Comparison of ENCODE assay signal across 29 cellular contexts in the genomic region with DNA sequence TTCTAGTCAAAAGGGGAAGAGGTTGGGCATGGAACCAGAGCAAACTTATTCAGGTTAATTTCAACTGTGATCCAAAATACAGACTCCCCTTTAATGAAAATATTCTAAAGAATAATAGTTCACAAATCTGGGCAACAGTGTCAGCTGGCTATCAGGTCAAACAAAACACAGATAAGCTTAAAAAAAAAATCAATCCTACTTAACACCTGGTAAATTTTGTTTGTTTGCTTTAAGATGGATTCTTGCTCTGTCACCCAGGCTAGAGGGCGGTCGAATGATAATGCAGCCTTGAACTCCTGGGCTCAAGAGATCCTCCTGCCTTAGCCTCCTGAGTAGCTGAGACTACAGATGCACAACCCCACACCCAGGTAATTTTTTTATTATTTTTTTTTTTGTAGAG.
"Had no signal": no experiment of that assay in that cellular context is flagged by ENCODE, and none has a peak within 500 bp of the region (broad histone marks: within the 10 kb centered on the region; RNA-seq: fewer than 3 reads in every experiment).

No MANE protein-coding gene starts in this region.

- DNase-seq: stimulated activated CD4-positive, alpha-beta T cell treated with anti-CD3 and anti-CD28 coated beads, Interleukin-2, amount 100 ng/mL, for 48 hours; stimulated activated CD4-positive, alpha-beta T cell treated with anti-CD3 and anti-CD28 coated beads, Interleukin-4, amount 100 ng/mL, for 1 hour; stimulated activated CD4-positive, alpha-beta T cell treated with anti-CD3 and anti-CD28 coated beads, Interleukin-4, amount 100 ng/mL, for 24 hours; stimulated activated CD4-positive, alpha-beta T cell treated with anti-CD3 and anti-CD28 coated beads, Interleukin-4, amount 100 ng/mL, for 4 hours; stimulated activated CD8-positive, alpha-beta memory T cell treated with anti-CD3 and anti-CD28 coated beads, Interleukin-4, amount 100 ng/mL, for 48 hours; stimulated activated naive B cell treated with anti-CD40 and anti-IgM and Interleukin-4, amounts not matched to agents 10 μg/mL and 1 μg/mL and 100 μg/mL, for 72 hours; stimulated activated naive CD4-positive, alpha-beta T cell; stimulated activated naive CD4-positive, alpha-beta T cell treated with Interleukin-2 at 50 U/mL for 16 hours; stimulated activated naive CD8-positive, alpha-beta T cell treated with anti-CD3 and anti-CD28 coated beads, Interleukin-15, amount 100 ng/mL, for 72 hours; stimulated activated naive CD8-positive, alpha-beta T cell treated with anti-CD3 and anti-CD28 coated beads, Interleukin-15, Interleukin-2, amounts not matched to agents 100 U/mL and 50 U/mL, for 24 hours; stomach; substantia nigra; testis; thyroid gland; tibial artery; transverse colon; trophoblast cell; upper lobe of left lung; upper lobe of right lung; uterus had no signal

- H3K9me3 ChIP-seq: stomach, suprapubic skin, testis, thoracic aorta, thyroid gland, tibial artery, tibial nerve, transverse colon, upper lobe of left lung, upper lobe of right lung, uterus, vagina had no signal

- H3K27me3 ChIP-seq: stomach, suprapubic skin, testis, thyroid gland, tibial artery, tibial nerve, transverse colon, upper lobe of left lung, upper lobe of right lung, uterus, vagina had no signal

- H3K9me3 Mint-ChIP-seq: stimulated activated effector memory CD8-positive, alpha-beta T cell treated with anti-CD3 and anti-CD28 coated beads, Interleukin-12 subunit alpha, Interleukin-12 subunit beta, amount 100 ng/mL, for 72 hours; stimulated activated memory B cell treated with anti-CD40 and anti-IgM and Interleukin-4, amounts not matched to agents 10 μg/mL and 1 μg/mL and 100 μg/mL, for 72 hours; stimulated activated naive B cell treated with anti-CD40 and anti-IgM and Interleukin-4, amounts not matched to agents 10 μg/mL and 1 μg/mL and 100 μg/mL, for 72 hours; stimulated activated naive CD8-positive, alpha-beta T cell treated with anti-CD3 and anti-CD28 coated beads, Interleukin-15, amount 100 ng/mL, for 72 hours; stimulated activated naive CD8-positive, alpha-beta T cell treated with anti-CD3 and anti-CD28 coated beads, Interleukin-15, Interleukin-2, amounts not matched to agents 100 ng/mL and 50 ng/mL, for 24 hours; type B pancreatic cell had no signal

- H3K27me3 Mint-ChIP-seq: stimulated activated memory B cell treated with anti-CD40 and anti-IgM and Interleukin-4, amounts not matched to agents 10 μg/mL and 1 μg/mL and 100 μg/mL, for 72 hours; stimulated activated naive B cell treated with anti-CD40 and anti-IgM and Interleukin-4, amounts not matched to agents 10 μg/mL and 1 μg/mL and 100 μg/mL, for 72 hours; stimulated activated naive CD8-positive, alpha-beta T cell treated with anti-CD3 and anti-CD28 coated beads, Interleukin-15, amount 100 ng/mL, for 72 hours; stimulated activated naive CD8-positive, alpha-beta T cell treated with anti-CD3 and anti-CD28 coated beads, Interleukin-15, Interleukin-2, amounts not matched to agents 100 ng/mL and 50 ng/mL, for 24 hours; type B pancreatic cell had no signal

- H3K36me3 ChIP-seq: uterus had no signal

- H3K4me3 Mint-ChIP-seq: stimulated activated effector memory CD8-positive, alpha-beta T cell treated with anti-CD3 and anti-CD28 coated beads, Interleukin-12 subunit alpha, Interleukin-12 subunit beta, amount 100 ng/mL, for 72 hours; stimulated activated memory B cell treated with anti-CD40 and anti-IgM and Interleukin-4, amounts not matched to agents 10 μg/mL and 1 μg/mL and 100 μg/mL, for 72 hours; stimulated activated naive B cell treated with anti-CD40 and anti-IgM and Interleukin-4, amounts not matched to agents 10 μg/mL and 1 μg/mL and 100 μg/mL, for 72 hours; stimulated activated naive CD8-positive, alpha-beta T cell treated with anti-CD3 and anti-CD28 coated beads, Interleukin-15, amount 100 ng/mL, for 72 hours; stimulated activated naive CD8-positive, alpha-beta T cell treated with anti-CD3 and anti-CD28 coated beads, Interleukin-15, Interleukin-2, amounts not matched to agents 100 ng/mL and 50 ng/mL, for 24 hours; type B pancreatic cell had no signal

- ATAC-seq: stimulated activated effector memory CD8-positive, alpha-beta T cell treated with anti-CD3 and anti-CD28 coated beads, Interleukin-12 subunit alpha, Interleukin-12 subunit beta, amount 100 ng/mL, for 72 hours; stimulated activated memory B cell treated with anti-CD40 and anti-IgM and Interleukin-4, amounts not matched to agents 10 μg/mL and 1 μg/mL and 100 μg/mL, for 72 hours; stimulated activated naive B cell treated with anti-CD40 and anti-IgM and Interleukin-4, amounts not matched to agents 10 μg/mL and 1 μg/mL and 100 μg/mL, for 72 hours; stimulated activated naive CD8-positive, alpha-beta T cell treated with anti-CD3 and anti-CD28 coated beads, Interleukin-15, amount 100 ng/mL, for 72 hours; stimulated activated naive CD8-positive, alpha-beta T cell treated with anti-CD3 and anti-CD28 coated beads, Interleukin-15, Interleukin-2, amounts not matched to agents 100 U/mL and 50 U/mL, for 24 hours; upper lobe of right lung had no signal

- H3K4me1 Mint-ChIP-seq: stimulated activated effector memory CD8-positive, alpha-beta T cell treated with anti-CD3 and anti-CD28 coated beads, Interleukin-12 subunit alpha, Interleukin-12 subunit beta, amount 100 ng/mL, for 72 hours; stimulated activated memory B cell treated with anti-CD40 and anti-IgM and Interleukin-4, amounts not matched to agents 10 μg/mL and 1 μg/mL and 100 μg/mL, for 72 hours; stimulated activated naive B cell treated with anti-CD40 and anti-IgM and Interleukin-4, amounts not matched to agents 10 μg/mL and 1 μg/mL and 100 μg/mL, for 72 hours; stimulated activated naive CD8-positive, alpha-beta T cell treated with anti-CD3 and anti-CD28 coated beads, Interleukin-15, amount 100 ng/mL, for 72 hours had no signal

- FAIRE-seq: urothelium cell line had no signal

- H3K27ac Mint-ChIP-seq: stimulated activated effector memory CD8-positive, alpha-beta T cell treated with anti-CD3 and anti-CD28 coated beads, Interleukin-12 subunit alpha, Interleukin-12 subunit beta, amount 100 ng/mL, for 72 hours; stimulated activated memory B cell treated with anti-CD40 and anti-IgM and Interleukin-4, amounts not matched to agents 10 μg/mL and 1 μg/mL and 100 μg/mL, for 72 hours; stimulated activated naive CD8-positive, alpha-beta T cell treated with anti-CD3 and anti-CD28 coated beads, Interleukin-15, Interleukin-2, amounts not matched to agents 100 ng/mL and 50 ng/mL, for 24 hours; type B pancreatic cell had no signal

- H3K4me1 ChIP-seq: stomach, suprapubic skin, testis, thyroid gland, tibial artery, tibial nerve, transverse colon, upper lobe of left lung, upper lobe of right lung, uterus, vagina had no signal

- H3K4me3 ChIP-seq: stomach, suprapubic skin, testis, thoracic aorta, thyroid gland, tibial artery, tibial nerve, transverse colon, upper lobe of left lung, upper lobe of right lung, uterus, vagina had no signal

- H3K27ac ChIP-seq: stomach, suprapubic skin, testis, thoracic aorta, thyroid gland, tibial artery, tibial nerve, transverse colon, upper lobe of left lung, upper lobe of right lung, uterus, vagina had no signal
